ENCODE assay signal across 1 cellular context in the genomic region with DNA sequence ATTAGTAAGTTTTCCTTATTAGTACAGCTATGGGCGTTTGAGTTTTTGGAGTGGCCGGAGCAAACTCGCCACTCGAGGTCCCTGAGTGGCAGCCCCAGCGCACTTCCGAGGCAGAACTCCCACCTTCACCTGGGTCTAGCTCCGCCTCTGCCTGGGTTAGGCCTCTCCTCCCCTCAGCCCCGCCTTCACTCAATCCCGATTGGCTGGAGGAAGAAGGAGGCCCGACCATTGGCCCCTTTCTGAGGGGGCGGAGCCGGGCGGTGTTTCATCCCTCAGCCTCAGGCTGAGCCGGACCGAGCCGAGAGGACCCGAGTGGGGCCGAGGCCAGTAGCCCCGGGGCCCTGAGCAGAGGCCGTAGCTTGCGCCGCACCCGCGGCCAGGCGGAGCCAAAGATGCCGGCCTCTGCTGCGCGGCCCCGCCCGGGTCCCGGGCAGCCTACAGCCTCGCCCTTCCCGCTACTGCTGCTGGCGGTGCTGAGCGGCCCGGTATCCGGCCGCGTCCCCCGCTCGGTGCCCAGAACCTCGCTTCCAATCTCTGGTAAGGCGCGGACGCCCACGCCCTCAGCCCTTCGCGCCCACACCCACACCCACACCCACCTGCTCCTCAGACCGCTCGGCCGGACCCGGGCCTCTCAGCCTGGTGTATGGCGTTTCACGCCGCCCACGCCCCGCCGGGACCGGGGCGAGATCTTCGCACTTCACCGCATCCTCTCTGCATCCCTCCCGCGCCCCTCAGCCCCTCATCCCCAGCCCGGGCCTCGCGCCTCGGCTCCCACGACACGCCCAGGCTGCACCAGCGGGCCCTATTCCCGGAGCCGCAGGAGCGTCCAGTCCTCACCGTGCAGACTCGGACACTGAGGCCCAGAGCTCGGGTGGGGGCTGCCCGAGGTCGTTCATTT.
A peak's percentile ranks its signal among the peaks of the same experiment; 100 is the strongest.
TF ChIP-seq lines count a peak whose summit lies in the region.

A gene with protein sequence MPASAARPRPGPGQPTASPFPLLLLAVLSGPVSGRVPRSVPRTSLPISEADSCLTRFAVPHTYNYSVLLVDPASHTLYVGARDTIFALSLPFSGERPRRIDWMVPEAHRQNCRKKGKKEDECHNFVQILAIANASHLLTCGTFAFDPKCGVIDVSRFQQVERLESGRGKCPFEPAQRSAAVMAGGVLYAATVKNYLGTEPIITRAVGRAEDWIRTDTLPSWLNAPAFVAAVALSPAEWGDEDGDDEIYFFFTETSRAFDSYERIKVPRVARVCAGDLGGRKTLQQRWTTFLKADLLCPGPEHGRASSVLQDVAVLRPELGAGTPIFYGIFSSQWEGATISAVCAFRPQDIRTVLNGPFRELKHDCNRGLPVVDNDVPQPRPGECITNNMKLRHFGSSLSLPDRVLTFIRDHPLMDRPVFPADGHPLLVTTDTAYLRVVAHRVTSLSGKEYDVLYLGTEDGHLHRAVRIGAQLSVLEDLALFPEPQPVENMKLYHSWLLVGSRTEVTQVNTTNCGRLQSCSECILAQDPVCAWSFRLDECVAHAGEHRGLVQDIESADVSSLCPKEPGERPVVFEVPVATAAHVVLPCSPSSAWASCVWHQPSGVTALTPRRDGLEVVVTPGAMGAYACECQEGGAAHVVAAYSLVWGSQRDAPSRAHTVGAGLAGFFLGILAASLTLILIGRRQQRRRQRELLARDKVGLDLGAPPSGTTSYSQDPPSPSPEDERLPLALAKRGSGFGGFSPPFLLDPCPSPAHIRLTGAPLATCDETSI (plus strand): TSS at position 263 of the 898 bp plus-strand sequence. CDS start 130 bp downstream, at position 393.

TF ChIP-seq in K562, 482 proteins besides CTCF, POLR2A, EP300 and RAD21 (continued from another document and continues in another):
- TF ChIP-seq SAFB (IDR thresholded peaks at IDR 0.05; ENCODE audit: borderline replicate concordance, low read depth, low read length) (peak; percentile 47; the same call in 1 of the 2 replicates), SUPT5H (IDR thresholded peaks at IDR 0.05) (no peak), GTF2F1 (IDR thresholded peaks at IDR 0.05; ENCODE audit: low read depth, low read length) (no peak), MBD2 (IDR thresholded peaks at IDR 0.05; ENCODE audit: borderline replicate concordance, low read depth) (peak; percentile 61; the same call in 1 of the 2 replicates), HDAC6 (IDR thresholded peaks at IDR 0.05; ENCODE audit: low read depth, low read length) (no peak), ZEB2 (IDR thresholded peaks at IDR 0.05) (0 out of 2 replicates have a peak, but pooled peaks have one; percentile 9), PHF8 (IDR thresholded peaks at IDR 0.05; ENCODE audit: borderline replicate concordance, low read length) (peak; percentile 24; the same call in 1 of the 2 replicates), TRIM24 (IDR thresholded peaks at IDR 0.05) (no peak), FOS (IDR thresholded peaks at IDR 0.05; ENCODE audit: extremely low read depth, insufficient read length) (peak; percentile 81), KLF1 (tag; IDR thresholded peaks at IDR 0.05) (peak; percentile 62; the same call in 1 of the 2 replicates), ZFX (CRISPR knock-in tag; IDR thresholded peaks at IDR 0.05) (peak; percentile 16; the same call in 1 of the 2 replicates), L3MBTL2 (IDR thresholded peaks at IDR 0.05) (peak; percentile 87), KAT8 (IDR thresholded peaks at IDR 0.05; ENCODE audit: low read depth) (no peak), E2F3 (CRISPR knock-in tag; IDR thresholded peaks at IDR 0.05) (0 out of 2 replicates have a peak, but pooled peaks have one; percentile 17), POLR2G (IDR thresholded peaks at IDR 0.05; ENCODE audit: low read depth, low read length) (peak; percentile 58)
- TF ChIP-seq, protein P1, sequence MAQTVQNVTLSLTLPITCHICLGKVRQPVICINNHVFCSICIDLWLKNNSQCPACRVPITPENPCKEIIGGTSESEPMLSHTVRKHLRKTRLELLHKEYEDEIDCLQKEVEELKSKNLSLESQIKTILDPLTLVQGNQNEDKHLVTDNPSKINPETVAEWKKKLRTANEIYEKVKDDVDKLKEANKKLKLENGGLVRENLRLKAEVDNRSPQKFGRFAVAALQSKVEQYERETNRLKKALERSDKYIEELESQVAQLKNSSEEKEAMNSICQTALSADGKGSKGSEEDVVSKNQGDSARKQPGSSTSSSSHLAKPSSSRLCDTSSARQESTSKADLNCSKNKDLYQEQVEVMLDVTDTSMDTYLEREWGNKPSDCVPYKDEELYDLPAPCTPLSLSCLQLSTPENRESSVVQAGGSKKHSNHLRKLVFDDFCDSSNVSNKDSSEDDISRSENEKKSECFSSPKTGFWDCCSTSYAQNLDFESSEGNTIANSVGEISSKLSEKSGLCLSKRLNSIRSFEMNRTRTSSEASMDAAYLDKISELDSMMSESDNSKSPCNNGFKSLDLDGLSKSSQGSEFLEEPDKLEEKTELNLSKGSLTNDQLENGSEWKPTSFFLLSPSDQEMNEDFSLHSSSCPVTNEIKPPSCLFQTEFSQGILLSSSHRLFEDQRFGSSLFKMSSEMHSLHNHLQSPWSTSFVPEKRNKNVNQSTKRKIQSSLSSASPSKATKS (CRISPR knock-in tag; IDR thresholded peaks at IDR 0.05) = no peak
- TF ChIP-seq, protein P2, sequence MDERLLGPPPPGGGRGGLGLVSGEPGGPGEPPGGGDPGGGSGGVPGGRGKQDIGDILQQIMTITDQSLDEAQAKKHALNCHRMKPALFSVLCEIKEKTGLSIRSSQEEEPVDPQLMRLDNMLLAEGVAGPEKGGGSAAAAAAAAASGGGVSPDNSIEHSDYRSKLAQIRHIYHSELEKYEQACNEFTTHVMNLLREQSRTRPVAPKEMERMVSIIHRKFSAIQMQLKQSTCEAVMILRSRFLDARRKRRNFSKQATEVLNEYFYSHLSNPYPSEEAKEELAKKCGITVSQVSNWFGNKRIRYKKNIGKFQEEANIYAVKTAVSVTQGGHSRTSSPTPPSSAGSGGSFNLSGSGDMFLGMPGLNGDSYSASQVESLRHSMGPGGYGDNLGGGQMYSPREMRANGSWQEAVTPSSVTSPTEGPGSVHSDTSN (CRISPR knock-in tag; IDR thresholded peaks at IDR 0.05; ENCODE audit: low read depth) = no peak; the same call in 1 of the 2 replicates
- TF ChIP-seq, protein P2 (tag; conservative IDR thresholded peaks at IDR 0.05; ENCODE audit: low read depth) = peak; percentile 75
- TF ChIP-seq, protein P3, sequence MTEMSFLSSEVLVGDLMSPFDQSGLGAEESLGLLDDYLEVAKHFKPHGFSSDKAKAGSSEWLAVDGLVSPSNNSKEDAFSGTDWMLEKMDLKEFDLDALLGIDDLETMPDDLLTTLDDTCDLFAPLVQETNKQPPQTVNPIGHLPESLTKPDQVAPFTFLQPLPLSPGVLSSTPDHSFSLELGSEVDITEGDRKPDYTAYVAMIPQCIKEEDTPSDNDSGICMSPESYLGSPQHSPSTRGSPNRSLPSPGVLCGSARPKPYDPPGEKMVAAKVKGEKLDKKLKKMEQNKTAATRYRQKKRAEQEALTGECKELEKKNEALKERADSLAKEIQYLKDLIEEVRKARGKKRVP (CRISPR knock-in tag; IDR thresholded peaks at IDR 0.05) = no peak
- TF ChIP-seq, protein P4, sequence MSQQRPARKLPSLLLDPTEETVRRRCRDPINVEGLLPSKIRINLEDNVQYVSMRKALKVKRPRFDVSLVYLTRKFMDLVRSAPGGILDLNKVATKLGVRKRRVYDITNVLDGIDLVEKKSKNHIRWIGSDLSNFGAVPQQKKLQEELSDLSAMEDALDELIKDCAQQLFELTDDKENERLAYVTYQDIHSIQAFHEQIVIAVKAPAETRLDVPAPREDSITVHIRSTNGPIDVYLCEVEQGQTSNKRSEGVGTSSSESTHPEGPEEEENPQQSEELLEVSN (IDR thresholded peaks at IDR 0.05; ENCODE audit: borderline replicate concordance in 1 of 2, extremely low read depth in 1 of 2, insufficient read depth in 1 of 2, insufficient read length in 1 of 2, low read depth in 1 of 2, low read length in 1 of 2, poor library complexity in 1 of 2, severe bottlenecking in 1 of 2) = peak; percentile 46 to 51
- TF ChIP-seq, protein P5, sequence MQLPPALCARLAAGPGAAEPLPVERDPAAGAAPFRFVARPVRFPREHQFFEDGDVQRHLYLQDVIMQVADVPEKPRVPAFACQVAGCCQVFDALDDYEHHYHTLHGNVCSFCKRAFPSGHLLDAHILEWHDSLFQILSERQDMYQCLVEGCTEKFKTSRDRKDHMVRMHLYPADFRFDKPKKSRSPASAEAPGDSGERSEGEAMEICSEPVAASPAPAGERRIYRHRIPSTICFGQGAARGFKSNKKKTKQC (CRISPR knock-in tag; IDR thresholded peaks at IDR 0.05) = 0 out of 2 replicates have a peak, but pooled peaks have one; percentile 22
- TF ChIP-seq, protein P6, sequence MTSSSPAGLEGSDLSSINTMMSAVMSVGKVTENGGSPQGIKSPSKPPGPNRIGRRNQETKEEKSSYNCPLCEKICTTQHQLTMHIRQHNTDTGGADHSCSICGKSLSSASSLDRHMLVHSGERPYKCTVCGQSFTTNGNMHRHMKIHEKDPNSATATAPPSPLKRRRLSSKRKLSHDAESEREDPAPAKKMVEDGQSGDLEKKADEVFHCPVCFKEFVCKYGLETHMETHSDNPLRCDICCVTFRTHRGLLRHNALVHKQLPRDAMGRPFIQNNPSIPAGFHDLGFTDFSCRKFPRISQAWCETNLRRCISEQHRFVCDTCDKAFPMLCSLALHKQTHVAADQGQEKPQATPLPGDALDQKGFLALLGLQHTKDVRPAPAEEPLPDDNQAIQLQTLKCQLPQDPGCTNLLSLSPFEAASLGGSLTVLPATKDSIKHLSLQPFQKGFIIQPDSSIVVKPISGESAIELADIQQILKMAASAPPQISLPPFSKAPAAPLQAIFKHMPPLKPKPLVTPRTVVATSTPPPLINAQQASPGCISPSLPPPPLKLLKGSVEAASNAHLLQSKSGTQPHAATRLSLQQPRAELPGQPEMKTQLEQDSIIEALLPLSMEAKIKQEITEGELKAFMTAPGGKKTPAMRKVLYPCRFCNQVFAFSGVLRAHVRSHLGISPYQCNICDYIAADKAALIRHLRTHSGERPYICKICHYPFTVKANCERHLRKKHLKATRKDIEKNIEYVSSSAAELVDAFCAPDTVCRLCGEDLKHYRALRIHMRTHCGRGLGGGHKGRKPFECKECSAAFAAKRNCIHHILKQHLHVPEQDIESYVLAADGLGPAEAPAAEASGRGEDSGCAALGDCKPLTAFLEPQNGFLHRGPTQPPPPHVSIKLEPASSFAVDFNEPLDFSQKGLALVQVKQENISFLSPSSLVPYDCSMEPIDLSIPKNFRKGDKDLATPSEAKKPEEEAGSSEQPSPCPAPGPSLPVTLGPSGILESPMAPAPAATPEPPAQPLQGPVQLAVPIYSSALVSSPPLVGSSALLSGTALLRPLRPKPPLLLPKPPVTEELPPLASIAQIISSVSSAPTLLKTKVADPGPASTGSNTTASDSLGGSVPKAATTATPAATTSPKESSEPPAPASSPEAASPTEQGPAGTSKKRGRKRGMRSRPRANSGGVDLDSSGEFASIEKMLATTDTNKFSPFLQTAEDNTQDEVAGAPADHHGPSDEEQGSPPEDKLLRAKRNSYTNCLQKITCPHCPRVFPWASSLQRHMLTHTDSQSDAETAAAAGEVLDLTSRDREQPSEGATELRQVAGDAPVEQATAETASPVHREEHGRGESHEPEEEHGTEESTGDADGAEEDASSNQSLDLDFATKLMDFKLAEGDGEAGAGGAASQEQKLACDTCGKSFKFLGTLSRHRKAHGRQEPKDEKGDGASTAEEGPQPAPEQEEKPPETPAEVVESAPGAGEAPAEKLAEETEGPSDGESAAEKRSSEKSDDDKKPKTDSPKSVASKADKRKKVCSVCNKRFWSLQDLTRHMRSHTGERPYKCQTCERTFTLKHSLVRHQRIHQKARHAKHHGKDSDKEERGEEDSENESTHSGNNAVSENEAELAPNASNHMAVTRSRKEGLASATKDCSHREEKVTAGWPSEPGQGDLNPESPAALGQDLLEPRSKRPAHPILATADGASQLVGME (CRISPR knock-in tag; IDR thresholded peaks at IDR 0.05) = peak; percentile 10; the same call in 1 of the 2 replicates
- TF ChIP-seq, protein P7, sequence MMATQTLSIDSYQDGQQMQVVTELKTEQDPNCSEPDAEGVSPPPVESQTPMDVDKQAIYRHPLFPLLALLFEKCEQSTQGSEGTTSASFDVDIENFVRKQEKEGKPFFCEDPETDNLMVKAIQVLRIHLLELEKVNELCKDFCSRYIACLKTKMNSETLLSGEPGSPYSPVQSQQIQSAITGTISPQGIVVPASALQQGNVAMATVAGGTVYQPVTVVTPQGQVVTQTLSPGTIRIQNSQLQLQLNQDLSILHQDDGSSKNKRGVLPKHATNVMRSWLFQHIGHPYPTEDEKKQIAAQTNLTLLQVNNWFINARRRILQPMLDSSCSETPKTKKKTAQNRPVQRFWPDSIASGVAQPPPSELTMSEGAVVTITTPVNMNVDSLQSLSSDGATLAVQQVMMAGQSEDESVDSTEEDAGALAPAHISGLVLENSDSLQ (IDR thresholded peaks at IDR 0.05) = peak; percentile 95
- TF ChIP-seq, protein P8, sequence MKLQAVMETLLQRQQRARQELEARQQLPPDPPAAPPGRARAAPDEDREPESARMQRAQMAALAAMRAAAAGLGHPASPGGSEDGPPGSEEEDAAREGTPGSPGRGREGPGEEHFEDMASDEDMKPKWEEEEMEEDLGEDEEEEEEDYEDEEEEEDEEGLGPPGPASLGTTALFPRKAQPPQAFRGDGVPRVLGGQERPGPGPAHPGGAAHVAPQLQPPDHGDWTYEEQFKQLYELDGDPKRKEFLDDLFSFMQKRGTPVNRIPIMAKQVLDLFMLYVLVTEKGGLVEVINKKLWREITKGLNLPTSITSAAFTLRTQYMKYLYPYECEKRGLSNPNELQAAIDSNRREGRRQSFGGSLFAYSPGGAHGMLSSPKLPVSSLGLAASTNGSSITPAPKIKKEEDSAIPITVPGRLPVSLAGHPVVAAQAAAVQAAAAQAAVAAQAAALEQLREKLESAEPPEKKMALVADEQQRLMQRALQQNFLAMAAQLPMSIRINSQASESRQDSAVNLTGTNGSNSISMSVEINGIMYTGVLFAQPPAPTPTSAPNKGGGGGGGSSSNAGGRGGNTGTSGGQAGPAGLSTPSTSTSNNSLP (IDR thresholded peaks at IDR 0.05; ENCODE audit: borderline replicate concordance, low read depth, low read length) = no peak
- TF ChIP-seq, protein P9, sequence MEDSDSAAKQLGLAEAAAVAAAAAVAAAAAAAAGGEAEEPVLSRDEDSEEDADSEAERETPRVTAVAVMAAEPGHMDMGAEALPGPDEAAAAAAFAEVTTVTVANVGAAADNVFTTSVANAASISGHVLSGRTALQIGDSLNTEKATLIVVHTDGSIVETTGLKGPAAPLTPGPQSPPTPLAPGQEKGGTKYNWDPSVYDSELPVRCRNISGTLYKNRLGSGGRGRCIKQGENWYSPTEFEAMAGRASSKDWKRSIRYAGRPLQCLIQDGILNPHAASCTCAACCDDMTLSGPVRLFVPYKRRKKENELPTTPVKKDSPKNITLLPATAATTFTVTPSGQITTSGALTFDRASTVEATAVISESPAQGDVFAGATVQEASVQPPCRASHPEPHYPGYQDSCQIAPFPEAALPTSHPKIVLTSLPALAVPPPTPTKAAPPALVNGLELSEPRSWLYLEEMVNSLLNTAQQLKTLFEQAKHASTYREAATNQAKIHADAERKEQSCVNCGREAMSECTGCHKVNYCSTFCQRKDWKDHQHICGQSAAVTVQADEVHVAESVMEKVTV (CRISPR knock-in tag; IDR thresholded peaks at IDR 0.05) = peak; percentile 79
